ENCODE assay signal across 7 cellular contexts in genomic region chr6:118810420-118811027, GRCh38.
A peak's percentile ranks its signal among the peaks of the same experiment; 100 is the strongest.
DNase-seq lines count a peak whose midpoint lies in the region; ATAC-seq and TF ChIP-seq lines count a peak whose summit lies in the region.

No MANE protein-coding gene starts in this region.

- peaks cover 21% of the 10 kb centered on the region for H3K36me3 Mint-ChIP-seq in activated CD4-positive, alpha-beta T cell treated with anti-CD3 and anti-CD28 coated beads for 36 hours (ENCODE audit: low read depth)
- H3K36me3 Mint-ChIP-seq in progenitor cell of endocrine pancreas (ENCODE audit: insufficient read depth) = peaks cover 9% of the 10 kb centered on the region

- CTCF ChIA-PET in activated CD4-positive, alpha-beta T cell treated with anti-CD3 and anti-CD28 coated beads for 36 hours (lab: Charles Lee) = interaction anchor here (0.9 kb wide), 1 partner anchor 177 kb away, joined by 3 read pairs; no protein-coding TSS in a partner anchor

- DNase-seq in activated CD4-positive, alpha-beta T cell treated with anti-CD3 and anti-CD28 coated beads for 36 hours = peak; percentile 77
- DNase-seq in lower lobe of right lung (peak; percentile 54), ureter (ENCODE audit: low spot score) (no peak), colonic mucosa (no peak), progenitor cell of endocrine pancreas (ENCODE audit: low spot score, unreplicated experiment) (no peak)

- intact Hi-C loops in activated CD4-positive, alpha-beta T cell treated with anti-CD3 and anti-CD28 coated beads for 36 hours (cut with DNase I, micrococcal nuclease) = loop anchor here in 1 of 2 experiments (2.0 kb wide), 1 partner anchor 32 kb away; no protein-coding TSS in a partner anchor
- intact Hi-C loops in lower lobe of right lung (cut with DNase I) (no loop called here), colonic mucosa (cut with DNase I) (no loop called here)

- no peaks in the 10 kb centered on the region for H3K27me3 Mint-ChIP-seq in activated CD4-positive, alpha-beta T cell treated with anti-CD3 and anti-CD28 coated beads for 36 hours
- no peaks in the 10 kb centered on the region for H3K27me3 Mint-ChIP-seq in progenitor cell of endocrine pancreas

- H3K36me3 ChIP-seq in lower lobe of right lung = peaks cover 13% of the 10 kb centered on the region
- H3K36me3 ChIP-seq in colonic mucosa = no peaks in the 10 kb centered on the region

- peak overlapping the region; percentile 81 for H3K27ac Mint-ChIP-seq in activated CD4-positive, alpha-beta T cell treated with anti-CD3 and anti-CD28 coated beads for 36 hours
- H3K27ac Mint-ChIP-seq in progenitor cell of endocrine pancreas = no peak overlapping the region

- H3K9me3 Mint-ChIP-seq in activated CD4-positive, alpha-beta T cell treated with anti-CD3 and anti-CD28 coated beads for 36 hours (ENCODE audit: low read depth) = peaks cover 3% of the 10 kb centered on the region
- no peaks in the 10 kb centered on the region for H3K9me3 Mint-ChIP-seq in progenitor cell of endocrine pancreas (ENCODE audit: low read depth)

- no peaks in the 10 kb centered on the region for H3K9me3 ChIP-seq in lower lobe of right lung
- no peaks in the 10 kb centered on the region for H3K9me3 ChIP-seq in colonic mucosa

- TF ChIP-seq CTCF in lower lobe of right lung (IDR thresholded peaks at IDR 0.05) (no peak), colonic mucosa (IDR thresholded peaks at IDR 0.05) (no peak), progenitor cell of endocrine pancreas (IDR thresholded peaks at IDR 0.05; ENCODE audit: unreplicated experiment) (no peak)

- ATAC-seq in GM19438 (IDR thresholded peaks at IDR 0.05; ENCODE audit: low read depth, unreplicated experiment) = peak; percentile 83
- peak; percentile 67 for ATAC-seq in HG03342 (IDR thresholded peaks at IDR 0.05; ENCODE audit: unreplicated experiment)
- peak; percentile 92 for ATAC-seq in activated CD4-positive, alpha-beta T cell treated with anti-CD3 and anti-CD28 coated beads for 36 hours
- ATAC-seq in lower lobe of right lung = peak; percentile 78 to 83

- peaks cover 57% of the 10 kb centered on the region for H3K4me1 Mint-ChIP-seq in activated CD4-positive, alpha-beta T cell treated with anti-CD3 and anti-CD28 coated beads for 36 hours
- H3K4me1 Mint-ChIP-seq in progenitor cell of endocrine pancreas (ENCODE audit: low read depth) = no peaks in the 10 kb centered on the region

- H3K4me3 ChIP-seq in lower lobe of right lung = no peak overlapping the region
- H3K4me3 ChIP-seq in colonic mucosa = no peak overlapping the region

- H3K9ac ChIP-seq in colonic mucosa (ENCODE audit: low read depth in 2 of 2, low read length in 2 of 2) = no peak overlapping the region

- H3K27me3 ChIP-seq in lower lobe of right lung (ENCODE audit: low read depth) = no peaks in the 10 kb centered on the region
- H3K27me3 ChIP-seq in colonic mucosa = no peaks in the 10 kb centered on the region

- no peak overlapping the region for H3K4me3 Mint-ChIP-seq in activated CD4-positive, alpha-beta T cell treated with anti-CD3 and anti-CD28 coated beads for 36 hours
- H3K4me3 Mint-ChIP-seq in progenitor cell of endocrine pancreas (ENCODE audit: low read depth) = no peak overlapping the region

- H3K4me1 ChIP-seq in lower lobe of right lung (peaks cover 11% of the 10 kb centered on the region), colonic mucosa (no peaks in the 10 kb centered on the region)

- POLR2A ChIA-PET in activated CD4-positive, alpha-beta T cell treated with anti-CD3 and anti-CD28 coated beads for 36 hours (lab: Charles Lee) = no interaction called here

- no peak overlapping the region for H3K27ac ChIP-seq in lower lobe of right lung
- no peak overlapping the region for H3K27ac ChIP-seq in colonic mucosa

Comparison
In these comparisons a context has a peak if more than half of its experiments do, and no peak if none do; other contexts are left out.
1. DNase-seq: peak in activated CD4-positive, alpha-beta T cell treated with anti-CD3 and anti-CD28 coated beads for 36 hours (single experiment) and lower lobe of right lung (single experiment); none in ureter (single experiment), colonic mucosa (single experiment) and progenitor cell of endocrine pancreas (single experiment).
2. Peak in every context shown above with its lines, with median percentiles within 50 percentile points of each other: ATAC-seq.